12 cellular contexts compared by ENCODE assay signal in genomic region chr12:19183121-19183838, GRCh38. TPM values are rescaled to one million over a fixed set of nuclear protein-coding genes. Genes with fewer than 3 reads are reported as not detected.
DNase-seq lines count a peak whose midpoint lies in the region; ATAC-seq and TF ChIP-seq lines count a peak whose summit lies in the region.
"Had no signal": no experiment of that assay in that cellular context is flagged by ENCODE, and none has a peak within 500 bp of the region (broad histone marks: within the 10 kb centered on the region; RNA-seq: fewer than 3 reads in every experiment).

No MANE protein-coding gene starts in this region.

- H3K36me3 ChIP-seq in Panc1 (ENCODE audit: control insufficient read depth, insufficient read depth, low read length) (no peaks in the 10 kb centered on the region), fibroblast of lung (ENCODE audit: control insufficient read depth, insufficient read depth, low read length) (no peaks in the 10 kb centered on the region), osteoblast (ENCODE audit: insufficient read depth, low read length) (no peaks in the 10 kb centered on the region)

- CTCF ChIA-PET in Panc1 (lab: Charles Lee) = interaction anchor here (0.6 kb wide), 1 partner anchor 768 kb away, joined by 3 read pairs; no protein-coding TSS in a partner anchor

- no peak overlapping the region for H3K9ac ChIP-seq in fibroblast of lung (ENCODE audit: insufficient read depth, low read length)

- BruUV-seq in Panc1 (replicated peaks; lab: Mats Ljungman, UMichigan) = no TSS peak

- H3K79me2 ChIP-seq in fibroblast of lung (ENCODE audit: control insufficient read depth, insufficient read depth, low read length) = no peaks in the 10 kb centered on the region
- no peaks in the 10 kb centered on the region for H3K79me2 ChIP-seq in osteoblast (ENCODE audit: insufficient read depth, low read length)

- H3K9me3 ChIP-seq in Panc1 (ENCODE audit: control insufficient read depth, insufficient read depth, low read depth, low read length) = no peaks in the 10 kb centered on the region
- no peaks in the 10 kb centered on the region for H3K9me3 ChIP-seq in fibroblast of lung (ENCODE audit: control insufficient read depth, insufficient read depth, low read depth, low read length)
- H3K9me3 ChIP-seq in osteoblast (ENCODE audit: low read depth, low read length) = no peaks in the 10 kb centered on the region

- no peak overlapping the region for H3K4me3 ChIP-seq in GM12865 (ENCODE audit: low read depth, low read length)
- no peak overlapping the region for H3K4me3 ChIP-seq in Panc1 (ENCODE audit: low read depth in 2 of 2, low read length in 2 of 2)
- H3K4me3 ChIP-seq in fibroblast of lung (replicated peaks in 1 of 4; ENCODE audit: control extremely low read depth in 1 of 4, insufficient read depth in 1 of 4, low read depth in 3 of 4, low read length in 4 of 4) = no peak overlapping the region
- no peak overlapping the region for H3K4me3 ChIP-seq in osteoblast (ENCODE audit: insufficient read depth, low read length)

- intact Hi-C loops in Panc1 (cut with micrococcal nuclease; ENCODE audit: unreplicated experiment) = no loop called here

- POLR2A ChIA-PET in Panc1 (lab: Charles Lee) = no interaction called here

- no peak overlapping the region for H3K4me2 ChIP-seq in fibroblast of lung (ENCODE audit: extremely low read depth, insufficient read depth, low read length)
- no peak overlapping the region for H3K4me2 ChIP-seq in osteoblast (ENCODE audit: insufficient read depth, low read length)

- no peaks in the 10 kb centered on the region for H3K4me1 ChIP-seq in Panc1 (ENCODE audit: control insufficient read depth, insufficient read depth, low read length)
- H3K4me1 ChIP-seq in fibroblast of lung (ENCODE audit: control insufficient read depth, extremely low read depth, insufficient read depth, low read length) = no peaks in the 10 kb centered on the region
- H3K4me1 ChIP-seq in osteoblast (ENCODE audit: insufficient read depth, low read length) = peaks cover 8% of the 10 kb centered on the region

- in situ Hi-C loops in Panc1 (cut with HindIII; ENCODE audit: low pct_unique_long_range_greater_than_20kb, low sequenced_read_pairs) = no loop called here

- H2AFZ ChIP-seq in fibroblast of lung (ENCODE audit: low read length) = no peak overlapping the region
- no peak overlapping the region for H2AFZ ChIP-seq in osteoblast (ENCODE audit: low read length)

- no peak for ATAC-seq in Panc1
- no peak for ATAC-seq in GM19395 (IDR thresholded peaks at IDR 0.05; ENCODE audit: unreplicated experiment)
- ATAC-seq: stimulated activated naive CD8-positive, alpha-beta T cell treated with anti-CD3 and anti-CD28 coated beads, Interleukin-15, Interleukin-2, amounts not matched to agents 100 U/mL and 50 U/mL, for 24 hours had no signal

- H3K27ac ChIP-seq in Panc1 (ENCODE audit: low read length) (no peak overlapping the region), fibroblast of lung (ENCODE audit: insufficient read depth, low read length) (no peak overlapping the region), osteoblast (ENCODE audit: low read depth, low read length) (no peak overlapping the region)

- TF ChIP-seq CTCF in GM12865 (IDR thresholded peaks at IDR 0.05; ENCODE audit: insufficient read depth, low read depth, low read length, missing control alignments) (no peak), Panc1 (IDR thresholded peaks at IDR 0.05) (peak; percentile 20; the same call in 1 of the 2 replicates), fibroblast of lung (conservative IDR thresholded peaks at IDR 0.05 in 1 of 2, IDR thresholded peaks at IDR 0.05 in 1 of 2; ENCODE audit: low read depth in 1 of 2, low read length in 2 of 2) (peak; percentile 47 to 55), osteoblast (IDR thresholded peaks at IDR 0.05; ENCODE audit: extremely low read depth, low read depth, low read length) (peak; percentile 48)

- H3K27me3 ChIP-seq in Panc1 (ENCODE audit: control insufficient read depth, insufficient read depth, low read length) = no peaks in the 10 kb centered on the region
- no peaks in the 10 kb centered on the region for H3K27me3 ChIP-seq in fibroblast of lung (ENCODE audit: control insufficient read depth, insufficient read depth, low read length)
- no peaks in the 10 kb centered on the region for H3K27me3 ChIP-seq in osteoblast (ENCODE audit: insufficient read depth, low read length)

- H4K20me1 ChIP-seq in fibroblast of lung (ENCODE audit: control insufficient read depth, extremely low read depth, insufficient read depth, low read length) (peaks cover 1% of the 10 kb centered on the region), osteoblast (ENCODE audit: insufficient read depth, low read length) (no peaks in the 10 kb centered on the region)

- DNase-seq in GM12865 (ENCODE audit: low read depth) (peak; percentile 24), Panc1 (ENCODE audit: low read depth, low spot score) (no peak), fibroblast of lung (ENCODE audit: low read depth in 2 of 2) (peak in 1 of 2 donors; percentile 55), osteoblast (ENCODE audit: insufficient read length, low spot score, missing footprints) (no peak), nucleus accumbens (lab: John Stamatoyannopoulos, UW) (no peak), hypothalamus (lab: John Stamatoyannopoulos, UW) (no peak)
- DNase-seq: activated effector memory CD4-positive, alpha-beta T cell treated with Interleukin-2 at 50 U/mL for 16 hours; NCI-H1436; NCI-H526 treated with DMSO at 0.1 percent for 48 hours; stimulated activated CD4-positive, alpha-beta T cell treated with anti-CD3 and anti-CD28 coated beads, Interleukin-4, amount 100 ng/mL, for 1 hour; stimulated activated naive CD8-positive, alpha-beta T cell treated with anti-CD3 and anti-CD28 coated beads, Interleukin-15, Interleukin-2, amounts not matched to agents 100 U/mL and 50 U/mL, for 24 hours had no signal

RNA-seq across cellular contexts. Expression of gene PLEKHA5, which starts 53.7 kb away (rescaled TPM):
- total RNA-seq in Panc1 (2021; ENCODE audit: unreplicated experiment) (6.3 TPM), fibroblast of lung (29.8 and 50.4 TPM in 2 replicates), osteoblast (82.2 and 86.0 TPM in 2 replicates)
- polyA plus RNA-seq in Panc1 (2012; ENCODE audit: insufficient read length) = 2.9 TPM
- 11.7 and 15.5 TPM in 2 replicates for polyA plus RNA-seq in fibroblast of lung
- polyA plus RNA-seq in fibroblast of lung (2012) = 12.7 and 18.8 TPM in 2 replicates
- 1.3 and 5.7 TPM in 2 replicates for polyA minus RNA-seq in fibroblast of lung (ENCODE audit: low replicate concordance)
